ENCODE assay signal across 8 cellular contexts in the genomic region with DNA sequence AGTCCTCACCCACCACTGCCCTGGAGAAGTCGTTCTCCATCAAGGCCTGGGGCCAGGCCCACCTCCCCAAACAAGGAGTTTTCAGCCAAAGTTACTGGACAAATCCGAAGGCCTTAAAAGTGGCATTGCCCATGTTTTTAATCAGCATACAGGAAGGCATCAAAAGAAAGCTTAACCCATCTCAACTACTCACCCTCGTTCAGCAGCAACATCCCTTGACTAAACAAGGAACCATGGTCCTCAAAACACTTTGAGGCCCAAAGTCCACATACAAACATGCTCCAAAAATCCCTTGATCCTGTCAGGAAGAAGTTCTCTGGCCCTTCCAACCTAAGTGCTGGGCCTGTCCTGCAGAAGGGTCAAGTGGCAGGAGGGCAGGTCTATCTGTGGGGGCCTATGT.
DNase-seq lines count a peak whose midpoint lies in the region; ATAC-seq and TF ChIP-seq lines count a peak whose summit lies in the region.

No MANE protein-coding gene starts in this region.

- H3K27ac ChIP-seq in C4-2B: peak overlapping the region; percentile 99

- no peaks in the 10 kb centered on the region for H3K27me3 ChIP-seq in endocrine pancreas (ENCODE audit: control insufficient read depth, insufficient read depth, low read length)
- H3K27me3 ChIP-seq in neuron (ENCODE audit: insufficient read depth, low read length): no peaks in the 10 kb centered on the region

- H3K4me1 ChIP-seq in endocrine pancreas (ENCODE audit: control insufficient read depth, insufficient read depth, low read length) (peaks cover 7% of the 10 kb centered on the region), neuron (ENCODE audit: insufficient read depth, low read length) (peaks cover 33% of the 10 kb centered on the region)

- ATAC-seq in GM18517 (IDR thresholded peaks at IDR 0.05; ENCODE audit: unreplicated experiment): no peak
- no peak for ATAC-seq in HG03280 (IDR thresholded peaks at IDR 0.05; ENCODE audit: unreplicated experiment)

- H3K36me3 ChIP-seq in endocrine pancreas (ENCODE audit: control insufficient read depth, insufficient read depth, low read length) (no peaks in the 10 kb centered on the region), neuron (ENCODE audit: insufficient read depth, low read length) (peaks cover 9% of the 10 kb centered on the region)

- no peak overlapping the region for H2AFZ ChIP-seq in neuron (ENCODE audit: low read depth, low read length)

- H3K9me3 ChIP-seq in endocrine pancreas (ENCODE audit: control insufficient read depth, low read length) (no peaks in the 10 kb centered on the region), neuron (ENCODE audit: low read length) (no peaks in the 10 kb centered on the region)

- DNase-seq in NB4 (ENCODE audit: low read depth): no peak
- no peak for DNase-seq in GM10266 (ENCODE audit: extremely low spot score)
- DNase-seq in NCI-H774 (lab: John Stamatoyannopoulos, UW): no peak

- no peak for TF ChIP-seq POLR2A in NB4 (IDR thresholded peaks at IDR 0.05; ENCODE audit: extremely low read depth, insufficient read length)

- H3K9ac ChIP-seq in endocrine pancreas (ENCODE audit: control insufficient read depth, insufficient read depth, low read length): peak overlapping the region; percentile 41

- TF ChIP-seq CTCF in C4-2B (conservative IDR thresholded peaks at IDR 0.05): no peak
- no peak for TF ChIP-seq CTCF in NB4 (IDR thresholded peaks at IDR 0.05; ENCODE audit: low read depth, low read length)
- no peak for TF ChIP-seq CTCF in GM10266 (IDR thresholded peaks at IDR 0.05; ENCODE audit: control insufficient read depth, insufficient read depth, low read depth, missing control alignments)

- H3K4me3 ChIP-seq in NB4 (ENCODE audit: low read depth, low read length): peak overlapping the region; percentile 78
- H3K4me3 ChIP-seq in endocrine pancreas (ENCODE audit: control insufficient read depth, insufficient read depth, low read length): peak overlapping the region; percentile 32
- peak overlapping the region; percentile 81 for H3K4me3 ChIP-seq in neuron (ENCODE audit: low read length)
